In the genomic region with DNA sequence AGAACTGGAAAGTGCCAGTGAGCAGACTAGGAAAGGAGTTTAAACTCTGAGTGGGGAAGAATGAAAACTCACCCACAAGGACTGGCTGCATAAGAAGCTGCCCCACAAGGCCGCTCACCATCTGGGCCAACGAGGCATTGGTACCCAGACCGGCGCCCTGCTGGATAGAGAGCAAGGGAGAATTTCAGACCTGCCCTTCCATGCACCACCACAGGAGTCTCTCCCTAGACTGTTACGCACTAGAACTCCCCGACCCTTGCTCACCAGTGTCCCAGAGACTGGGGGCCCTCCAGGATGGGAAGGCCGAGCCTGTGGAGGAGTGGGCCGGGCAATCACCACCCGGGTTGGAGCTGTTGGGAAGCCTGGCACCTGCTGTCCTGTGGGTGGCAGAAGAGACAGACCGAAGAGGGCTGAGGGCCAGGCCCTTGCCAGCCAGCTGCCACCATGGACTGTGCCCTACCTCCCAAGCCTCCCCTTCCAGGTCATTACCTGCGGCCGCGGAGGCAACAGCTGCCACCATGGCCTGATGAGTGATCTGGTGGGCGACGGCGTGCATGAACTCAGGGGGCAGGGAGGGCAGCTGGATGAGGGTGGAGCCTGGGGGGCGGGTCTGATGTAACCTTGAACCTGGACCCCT, we compare ENCODE assay signal across 22 cellular contexts. TPM values are rescaled to one million over a fixed set of nuclear protein-coding genes. Genes with fewer than 3 reads are reported as not detected.
"Had no signal": no experiment of that assay in that cellular context is flagged by ENCODE, and none has a peak within 500 bp of the region (broad histone marks: within the 10 kb centered on the region; RNA-seq: fewer than 3 reads in every experiment).

No MANE protein-coding gene starts in this region.

- H3K9me3 ChIP-seq: ascending aorta, breast epithelium, suprapubic skin, transverse colon, uterus had no signal

- H3K36me3 ChIP-seq: uterus had no signal

- H3K27ac Mint-ChIP-seq: mesothelial cell of epicardium; natural killer cell treated with Interleukin-12 subunit alpha and Interleukin-12 subunit beta and Interleukin-15 and Interleukin-18, amount 100 ng/mL, for 72 hours; stimulated activated naive CD8-positive, alpha-beta T cell treated with anti-CD3 and anti-CD28 coated beads, Interleukin-15, Interleukin-2, amounts not matched to agents 100 ng/mL and 50 ng/mL, for 24 hours had no signal

- H3K27me3 Mint-ChIP-seq: activated naive CD4-positive, alpha-beta T cell treated with anti-CD3 and anti-CD28 coated beads, Interleukin-2, amount 10 ng/mL, durations not matched to agents 7 days and 5 days; natural killer cell treated with Interleukin-12 subunit alpha and Interleukin-12 subunit beta and Interleukin-15 and Interleukin-18, amount 100 ng/mL, for 72 hours; stimulated activated naive CD8-positive, alpha-beta T cell treated with anti-CD3 and anti-CD28 coated beads, Interleukin-15, Interleukin-2, amounts not matched to agents 100 ng/mL and 50 ng/mL, for 24 hours had no signal

- H3K4me1 ChIP-seq: ascending aorta, breast epithelium, suprapubic skin, transverse colon, uterus had no signal

- FAIRE-seq: endometrium, frontal cortex had no signal

- DNase-seq: activated CD4-positive, alpha-beta T cell treated with anti-CD3 and anti-CD28 coated beads for 1 hour; activated naive CD4-positive, alpha-beta T cell treated with anti-CD3 and anti-CD28 coated beads, Interleukin-2, amount 10 ng/mL, durations not matched to agents 7 days and 5 days; activated T-cell treated with anti-CD3 and anti-CD28 coated beads for 4 hours; cerebellar nuclear complex; cortex of kidney; erythroblast; hypothalamus; islet precursor cell; retina; stimulated activated CD4-positive, alpha-beta T cell treated with anti-CD3 and anti-CD28 coated beads, Interleukin-12 subunit alpha, Interleukin-12 subunit beta, amount 100 ng/mL, for 4 hours; stimulated activated CD4-positive, alpha-beta T cell treated with anti-CD3 and anti-CD28 coated beads, Interleukin-1b, Interleukin-23, amount 100 ng/mL, for 48 hours; transverse colon; uterus; WERI-Rb-1 had no signal

- H3K27me3 ChIP-seq: ascending aorta, breast epithelium, suprapubic skin, transverse colon, uterus had no signal

- H3K4me3 Mint-ChIP-seq: activated naive CD4-positive, alpha-beta T cell treated with anti-CD3 and anti-CD28 coated beads, Interleukin-2, amount 10 ng/mL, durations not matched to agents 7 days and 5 days; mesothelial cell of epicardium; natural killer cell treated with Interleukin-12 subunit alpha and Interleukin-12 subunit beta and Interleukin-15 and Interleukin-18, amount 100 ng/mL, for 72 hours; stimulated activated naive CD8-positive, alpha-beta T cell treated with anti-CD3 and anti-CD28 coated beads, Interleukin-15, Interleukin-2, amounts not matched to agents 100 ng/mL and 50 ng/mL, for 24 hours had no signal

- H3K4me1 Mint-ChIP-seq: mesothelial cell of epicardium had no signal

- H3K27ac ChIP-seq: ascending aorta, breast epithelium, suprapubic skin, transverse colon, uterus, WERI-Rb-1 had no signal

- H3K4me3 ChIP-seq: ascending aorta, breast epithelium, suprapubic skin, transverse colon, uterus had no signal

- H3K9me3 Mint-ChIP-seq: activated naive CD4-positive, alpha-beta T cell treated with anti-CD3 and anti-CD28 coated beads, Interleukin-2, amount 10 ng/mL, durations not matched to agents 7 days and 5 days; mesothelial cell of epicardium; natural killer cell treated with Interleukin-12 subunit alpha and Interleukin-12 subunit beta and Interleukin-15 and Interleukin-18, amount 100 ng/mL, for 72 hours; stimulated activated naive CD8-positive, alpha-beta T cell treated with anti-CD3 and anti-CD28 coated beads, Interleukin-15, Interleukin-2, amounts not matched to agents 100 ng/mL and 50 ng/mL, for 24 hours had no signal

RNA-seq across cellular contexts. Expression of gene APOM, which starts 11.8 kb away (rescaled TPM):
- total RNA-seq: ascending aorta had no signal
